Comparison of ENCODE assay signal across 12 cellular contexts in genomic region chr5:61159841-61160240, GRCh38. TPM values are rescaled to one million over a fixed set of nuclear protein-coding genes. Genes with fewer than 3 reads are reported as not detected.
A peak's percentile ranks its signal among the peaks of the same experiment; 100 is the strongest.
DNase-seq lines count a peak whose midpoint lies in the region; ATAC-seq, FAIRE-seq and TF ChIP-seq lines count a peak whose summit lies in the region.
"Had no signal": no experiment of that assay in that cellular context is flagged by ENCODE, and none has a peak within 500 bp of the region (broad histone marks: within the 10 kb centered on the region; RNA-seq: fewer than 3 reads in every experiment).

No MANE protein-coding gene starts in this region.

- POLR2A ChIA-PET in endothelial cell of umbilical vein (lab: Charles Lee) = no interaction called here

- CTCF ChIA-PET in endothelial cell of umbilical vein (lab: Charles Lee) = interaction anchor here (1.5 to 1.7 kb wide), 2 partner anchors 105 to 170 kb away, joined by 3 to 4 read pairs; no protein-coding TSS in a partner anchor

- H3K4me3 ChIP-seq in BLaER1 (no peak overlapping the region), DOHH2 (ENCODE audit: low read length) (0 out of 2 replicates have a peak overlapping the region, but pooled peaks have one; percentile 93), SU-DHL-6 (ENCODE audit: insufficient read depth, low read length, poor library complexity, severe bottlenecking) (no peak overlapping the region), endothelial cell of umbilical vein (replicated peaks in 1 of 3; ENCODE audit: insufficient read depth in 1 of 3, low read depth in 1 of 3, low read length in 3 of 3) (no peak overlapping the region), upper lobe of right lung (no peak overlapping the region)
- H3K4me3 ChIP-seq: testis had no signal

- peaks cover 47% of the 10 kb centered on the region for H3K36me3 ChIP-seq in BLaER1
- H3K36me3 ChIP-seq in DOHH2 (ENCODE audit: control insufficient read depth, low read length) = peaks cover 58% of the 10 kb centered on the region
- H3K36me3 ChIP-seq in SU-DHL-6 (ENCODE audit: low read length) = peaks cover 22% of the 10 kb centered on the region
- H3K36me3 ChIP-seq in endothelial cell of umbilical vein (ENCODE audit: control insufficient read depth in 2 of 2, extremely low read depth in 1 of 2, insufficient read depth in 2 of 2, low read length in 2 of 2) = peaks cover 0 to 4% of the 10 kb centered on the region in 2 experiments
- peaks cover 19% of the 10 kb centered on the region for H3K36me3 ChIP-seq in upper lobe of right lung

- TF ChIP-seq POLR2A in endothelial cell of umbilical vein (IDR thresholded peaks at IDR 0.05; ENCODE audit: low read depth, low read length) = no peak

- peak overlapping the region; percentile 83 for H3K4me2 ChIP-seq in BLaER1
- peak overlapping the region; percentile 72; the same call in 1 of the 2 replicates for H3K4me2 ChIP-seq in DOHH2 (ENCODE audit: low read length)
- peak overlapping the region; percentile 91 for H3K4me2 ChIP-seq in SU-DHL-6 (ENCODE audit: low read depth, low read length, poor library complexity, severe bottlenecking)
- peak overlapping the region; percentile 21 for H3K4me2 ChIP-seq in endothelial cell of umbilical vein (ENCODE audit: insufficient read depth, low read length)

- dilution Hi-C loops in endothelial cell of umbilical vein (cut with MboI; ENCODE audit: extremely low pct_ligation_motif_present, low sequenced_read_pairs) = no loop called here

- no peak overlapping the region for H3K27ac ChIP-seq in BLaER1
- no peak overlapping the region for H3K27ac ChIP-seq in DOHH2 (ENCODE audit: low read depth, low read length)
- H3K27ac ChIP-seq in SU-DHL-6 (ENCODE audit: low read depth, low read length) = no peak overlapping the region
- H3K27ac ChIP-seq in endothelial cell of umbilical vein (ENCODE audit: insufficient read depth, low read depth, low read length) = no peak overlapping the region
- no peak overlapping the region for H3K27ac ChIP-seq in upper lobe of right lung
- H3K27ac ChIP-seq: brain microvascular endothelial cell, testis, VCaP had no signal

- ATAC-seq in HG03439 (IDR thresholded peaks at IDR 0.05; ENCODE audit: unreplicated experiment) = no peak
- ATAC-seq in upper lobe of right lung = no peak

- H4K20me1 ChIP-seq in BLaER1 (no peaks in the 10 kb centered on the region), DOHH2 (ENCODE audit: control insufficient read depth, insufficient read depth, low read depth, low read length) (no peaks in the 10 kb centered on the region), SU-DHL-6 (ENCODE audit: low read depth, low read length) (no peaks in the 10 kb centered on the region), endothelial cell of umbilical vein (replicated peaks; ENCODE audit: control insufficient read depth, extremely low read depth, insufficient read depth, low read length) (no peaks in the 10 kb centered on the region)

- H3K4me1 ChIP-seq in BLaER1 (peaks cover 19% of the 10 kb centered on the region), DOHH2 (ENCODE audit: control insufficient read depth, low read length) (peaks cover 25% of the 10 kb centered on the region), endothelial cell of umbilical vein (ENCODE audit: control insufficient read depth, extremely low read depth, insufficient read depth, low read length) (peaks cover 15% of the 10 kb centered on the region), upper lobe of right lung (peaks cover 25% of the 10 kb centered on the region)

- H3K9me3 ChIP-seq in BLaER1 = peaks cover 19% of the 10 kb centered on the region
- H3K9me3 ChIP-seq in DOHH2 (ENCODE audit: control insufficient read depth, insufficient read depth, low read length) = peaks cover 3% of the 10 kb centered on the region; the same call in 1 of the 2 replicates
- no peaks in the 10 kb centered on the region for H3K9me3 ChIP-seq in SU-DHL-6 (ENCODE audit: insufficient read depth, low read length)
- no peaks in the 10 kb centered on the region for H3K9me3 ChIP-seq in endothelial cell of umbilical vein (replicated peaks; ENCODE audit: control insufficient read depth, insufficient read depth, low read length)
- no peaks in the 10 kb centered on the region for H3K9me3 ChIP-seq in upper lobe of right lung
- H3K9me3 ChIP-seq: MG63, testis had no signal

- peaks cover 49% of the 10 kb centered on the region for H3K79me2 ChIP-seq in DOHH2 (ENCODE audit: control insufficient read depth, low read length)
- peaks cover 27% of the 10 kb centered on the region for H3K79me2 ChIP-seq in SU-DHL-6 (ENCODE audit: insufficient read depth, low read length)
- H3K79me2 ChIP-seq in endothelial cell of umbilical vein (ENCODE audit: control insufficient read depth, insufficient read depth, low read length) = peaks cover 34% of the 10 kb centered on the region

- H3K27me3 ChIP-seq in BLaER1 = no peaks in the 10 kb centered on the region
- H3K27me3 ChIP-seq in DOHH2 (ENCODE audit: control insufficient read depth, low read length) = no peaks in the 10 kb centered on the region
- H3K27me3 ChIP-seq in SU-DHL-6 (ENCODE audit: low read length) = no peaks in the 10 kb centered on the region
- H3K27me3 ChIP-seq in endothelial cell of umbilical vein (ENCODE audit: control insufficient read depth in 2 of 2, insufficient read depth in 2 of 2, low read length in 2 of 2) = no peaks in the 10 kb centered on the region
- no peaks in the 10 kb centered on the region for H3K27me3 ChIP-seq in upper lobe of right lung
- H3K27me3 ChIP-seq: brain microvascular endothelial cell, MG63, testis had no signal

- no TSS peak for BruUV-seq in endothelial cell of umbilical vein (replicated peaks; lab: Mats Ljungman, UMichigan)

- TF ChIP-seq CTCF in DOHH2 (IDR thresholded peaks at IDR 0.05; ENCODE audit: low read depth, low read length, poor library complexity, severe bottlenecking) = no peak
- no peak for TF ChIP-seq CTCF in SU-DHL-6 (IDR thresholded peaks at IDR 0.05; ENCODE audit: insufficient read depth, low read length, poor library complexity, severe bottlenecking)
- TF ChIP-seq CTCF in endothelial cell of umbilical vein (IDR thresholded peaks at IDR 0.05; ENCODE audit: extremely low read depth in 1 of 2, insufficient read depth in 1 of 2, low read depth in 1 of 2, low read length in 2 of 2) = no peak
- TF ChIP-seq CTCF in upper lobe of right lung (IDR thresholded peaks at IDR 0.05) = no peak

- H3K9me2 ChIP-seq in DOHH2 (replicated peaks; ENCODE audit: control insufficient read depth, low read length) (no peaks in the 10 kb centered on the region), SU-DHL-6 (replicated peaks; ENCODE audit: insufficient read depth, low read length) (no peaks in the 10 kb centered on the region)

- intact Hi-C loops in endothelial cell of umbilical vein (cut with micrococcal nuclease) = loop anchor here (1.0 to 10.0 kb wide), 4 partner anchors 10 to 467 kb away; no protein-coding TSS in a partner anchor
- intact Hi-C loops in upper lobe of right lung (cut with DNase I) = no loop called here

- H3K9me1 ChIP-seq in endothelial cell of umbilical vein (replicated peaks; ENCODE audit: control insufficient read depth, extremely low read depth, insufficient read depth, low read length) = no peaks in the 10 kb centered on the region

- H2AFZ ChIP-seq in SU-DHL-6 (ENCODE audit: low read depth, low read length, severe bottlenecking) (no peak overlapping the region), endothelial cell of umbilical vein (ENCODE audit: low read depth, low read length) (no peak overlapping the region)

- FAIRE-seq in endothelial cell of umbilical vein (lab: Jason Lieb, UNC) = no peak

- no peak overlapping the region for H3K9ac ChIP-seq in BLaER1
- no peak overlapping the region for H3K9ac ChIP-seq in SU-DHL-6 (ENCODE audit: low read length)
- no peak overlapping the region for H3K9ac ChIP-seq in endothelial cell of umbilical vein (replicated peaks; ENCODE audit: extremely low read depth, insufficient read depth, low read length)

- H3F3A ChIP-seq in DOHH2 (ENCODE audit: control insufficient read depth, insufficient read depth) (no peaks in the 10 kb centered on the region), SU-DHL-6 (ENCODE audit: insufficient read depth) (peaks cover 4% of the 10 kb centered on the region; the same call in 1 of the 2 replicates)

- DNase-seq in endothelial cell of umbilical vein (ENCODE audit: low read depth, low spot score) (no peak), upper lobe of right lung (no peak), cerebellar cortex (ENCODE audit: low spot score) (no peak)
- DNase-seq in activated effector memory CD4-positive, alpha-beta T cell treated with anti-CD3 and anti-CD28 coated beads, Interleukin-2, amount 50 U/mL, for 16 hours = no peak
- DNase-seq: brain microvascular endothelial cell, MG63, testis had no signal

TF ChIP-seq in endothelial cell of umbilical vein, 7 proteins besides CTCF, POLR2A, EP300 and RAD21:
- TF ChIP-seq GATA2 (IDR thresholded peaks at IDR 0.05; ENCODE audit: insufficient read depth, insufficient read length, low read depth, low read length) = no peak
- TF ChIP-seq MYC (IDR thresholded peaks at IDR 0.05; ENCODE audit: low read depth, low read length) = no peak
- no peak for TF ChIP-seq MAX (IDR thresholded peaks at IDR 0.05; ENCODE audit: insufficient read depth, insufficient read length)
- TF ChIP-seq JUN (IDR thresholded peaks at IDR 0.05; ENCODE audit: borderline replicate concordance, insufficient read depth, insufficient read length, low read depth) = no peak
- TF ChIP-seq POLR2AphosphoS5 (IDR thresholded peaks at IDR 0.05; ENCODE audit: insufficient read depth, low read depth, low read length) = no peak
- no peak for TF ChIP-seq FOS (IDR thresholded peaks at IDR 0.05; ENCODE audit: borderline replicate concordance, insufficient read depth, low read length)
- TF ChIP-seq EZH2 (IDR thresholded peaks at IDR 0.05; ENCODE audit: borderline replicate concordance, low read depth, low read length, severe bottlenecking) = no peak

RNA-seq across cellular contexts. Expression of gene SMIM15, which starts 2.4 kb away (rescaled TPM):
- total RNA-seq in endothelial cell of umbilical vein (48.8 and 54.5 TPM in 2 replicates), upper lobe of right lung (48.9 TPM)
- polyA plus RNA-seq in endothelial cell of umbilical vein = 12.8 and 18.4 TPM in 2 replicates
- 24.6 and 29.4 TPM in 2 replicates for polyA plus RNA-seq in endothelial cell of umbilical vein (2011; cell fraction: cytosol; rRNA removed)
- polyA plus RNA-seq in endothelial cell of umbilical vein (2011; cell fraction: nucleus; rRNA removed) = 9.5 and 14.0 TPM in 2 replicates
- polyA plus RNA-seq in endothelial cell of umbilical vein (2012) = 32.9 and 43.2 TPM in 2 replicates
- 18.8 and 29.1 TPM in 2 replicates for polyA minus RNA-seq in endothelial cell of umbilical vein
- 18.4 TPM for polyA minus RNA-seq in endothelial cell of umbilical vein (2011; cell fraction: cytosol; rRNA and poly(A)+ RNA removed)
- 7.1 and 9.8 TPM in 2 replicates for polyA minus RNA-seq in endothelial cell of umbilical vein (2011; cell fraction: nucleus; rRNA and poly(A)+ RNA removed)

Comparison
In these comparisons a context has a peak if more than half of its experiments do, and no peak if none do; other contexts are left out.
1. H3K4me2 ChIP-seq: peak in every context shown above with its lines; median percentile 91 in SU-DHL-6; 83 in BLaER1; 72 in DOHH2; 21 in endothelial cell of umbilical vein.